In the genomic region with DNA sequence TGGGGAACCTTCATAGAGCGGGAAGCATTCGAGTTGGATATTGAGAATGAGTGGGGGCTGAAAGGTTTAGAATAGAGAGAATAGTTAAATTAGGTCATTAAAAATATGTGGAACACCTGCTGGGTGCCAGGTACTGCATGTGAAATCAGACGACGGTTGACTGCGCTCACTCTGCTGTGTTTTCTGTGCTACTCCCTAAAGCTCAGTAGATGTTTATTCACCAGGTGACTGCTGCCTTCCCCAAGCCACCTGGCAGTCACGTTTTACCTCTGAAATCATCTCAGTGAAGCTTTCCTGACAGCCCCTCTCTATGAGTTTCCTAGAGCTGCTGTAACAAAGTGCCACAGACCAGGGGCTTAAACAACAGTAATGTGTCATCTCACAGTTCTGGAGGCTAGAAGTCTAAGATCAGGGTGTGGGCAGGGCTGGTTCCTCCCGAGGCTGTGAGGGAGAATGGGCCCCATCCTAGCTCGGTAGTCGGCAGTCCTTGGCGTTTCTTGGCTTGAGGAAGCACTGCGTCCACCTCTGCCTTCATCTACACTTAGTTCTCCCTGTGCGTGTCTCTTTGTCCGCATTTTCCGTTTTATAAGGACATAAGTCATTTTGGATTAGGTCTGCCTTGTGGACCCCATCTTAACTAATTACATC, we compare ENCODE assay signal across 10 cellular contexts. TPM values are rescaled to one million over a fixed set of nuclear protein-coding genes. Genes with fewer than 3 reads are reported as not detected.
DNase-seq lines count a peak whose midpoint lies in the region; ATAC-seq and TF ChIP-seq lines count a peak whose summit lies in the region.
"Had no signal": no experiment of that assay in that cellular context is flagged by ENCODE, and none has a peak within 500 bp of the region (broad histone marks: within the 10 kb centered on the region; RNA-seq: fewer than 3 reads in every experiment).

No MANE protein-coding gene starts in this region.

- H3K27ac Mint-ChIP-seq in chondrocyte (ENCODE audit: unreplicated experiment), result peak overlapping the region; percentile 76
- no peak overlapping the region for H3K27ac Mint-ChIP-seq in stimulated activated naive B cell treated with anti-CD40 and anti-IgM and Interleukin-4, amounts not matched to agents 10 μg/mL and 1 μg/mL and 100 μg/mL, for 72 hours

- H3K36me3 Mint-ChIP-seq in chondrocyte (ENCODE audit: low read depth), result no peaks in the 10 kb centered on the region
- H3K36me3 Mint-ChIP-seq in stimulated activated naive B cell treated with anti-CD40 and anti-IgM and Interleukin-4, amounts not matched to agents 10 μg/mL and 1 μg/mL and 100 μg/mL, for 72 hours, result peaks cover 6 to 11% of the 10 kb centered on the region in 2 donors

- no peaks in the 10 kb centered on the region for H3K36me3 ChIP-seq in HUES6 (ENCODE audit: control insufficient read depth, insufficient read depth, low read length)
- no peaks in the 10 kb centered on the region for H3K36me3 ChIP-seq in lung (ENCODE audit: control insufficient read depth in 2 of 2, insufficient read depth in 2 of 2, low read length in 2 of 2)
- H3K36me3 ChIP-seq in subcutaneous abdominal adipose tissue (ENCODE audit: control insufficient read depth in 5 of 5, insufficient read depth in 5 of 5, low read length in 5 of 5), result no peaks in the 10 kb centered on the region

- H3K27ac ChIP-seq in HUES6 (ENCODE audit: low read depth, low read length), result 0 out of 2 replicates have a peak overlapping the region, but pooled peaks have one; percentile 64
- peak overlapping the region; percentile 70 to 81 for H3K27ac ChIP-seq in lung (ENCODE audit: low read depth in 1 of 2, low read length in 1 of 2)
- peak overlapping the region; percentile 48 for H3K27ac ChIP-seq in subcutaneous abdominal adipose tissue (ENCODE audit: low read depth, low read length)

- peaks cover 74% of the 10 kb centered on the region for H3K4me1 Mint-ChIP-seq in chondrocyte (ENCODE audit: low read depth)
- H3K4me1 Mint-ChIP-seq in stimulated activated naive B cell treated with anti-CD40 and anti-IgM and Interleukin-4, amounts not matched to agents 10 μg/mL and 1 μg/mL and 100 μg/mL, for 72 hours, result peaks cover 42 to 65% of the 10 kb centered on the region in 2 donors

- no peaks in the 10 kb centered on the region for H3K27me3 Mint-ChIP-seq in chondrocyte (ENCODE audit: low read depth)
- H3K27me3 Mint-ChIP-seq in stimulated activated naive B cell treated with anti-CD40 and anti-IgM and Interleukin-4, amounts not matched to agents 10 μg/mL and 1 μg/mL and 100 μg/mL, for 72 hours, result no peaks in the 10 kb centered on the region

- 74 to 75% methylated on average over 14 of the region's 14 CpGs for WGBS in lung, 2 donors

- ATAC-seq in lung (ENCODE audit: insufficient read depth, low FRiP score) (no peak), HG02840 (IDR thresholded peaks at IDR 0.05; ENCODE audit: low FRiP score, unreplicated experiment) (no peak), GM21528 (IDR thresholded peaks at IDR 0.05; ENCODE audit: low FRiP score, unreplicated experiment) (no peak)
- no peak for ATAC-seq in stimulated activated naive B cell treated with anti-CD40 and anti-IgM and Interleukin-4, amounts not matched to agents 10 μg/mL and 1 μg/mL and 100 μg/mL, for 72 hours (replicated peaks)

- no peaks in the 10 kb centered on the region for H3K9me3 ChIP-seq in HUES6 (ENCODE audit: control insufficient read depth, insufficient read depth, low read depth, low read length)
- no peaks in the 10 kb centered on the region for H3K9me3 ChIP-seq in lung (ENCODE audit: control insufficient read depth in 2 of 2, insufficient read depth in 1 of 2, low read length in 1 of 2)
- no peaks in the 10 kb centered on the region for H3K9me3 ChIP-seq in subcutaneous abdominal adipose tissue (ENCODE audit: control insufficient read depth in 5 of 5, low read length in 5 of 5)

- peaks cover 52% of the 10 kb centered on the region for H3K4me1 ChIP-seq in HUES6 (ENCODE audit: control insufficient read depth, insufficient read depth, low read length)
- peaks cover 26 to 61% of the 10 kb centered on the region in 2 donors for H3K4me1 ChIP-seq in lung (ENCODE audit: control insufficient read depth in 2 of 2, insufficient read depth in 2 of 2, low read length in 2 of 2)
- H3K4me1 ChIP-seq in subcutaneous abdominal adipose tissue (ENCODE audit: control insufficient read depth in 5 of 5, insufficient read depth in 5 of 5, low read length in 5 of 5), result peaks cover 10 to 67% (median 52%) of the 10 kb centered on the region in 5 donors

- H3K9me3 Mint-ChIP-seq in chondrocyte (ENCODE audit: low read depth), result no peaks in the 10 kb centered on the region
- H3K9me3 Mint-ChIP-seq in stimulated activated naive B cell treated with anti-CD40 and anti-IgM and Interleukin-4, amounts not matched to agents 10 μg/mL and 1 μg/mL and 100 μg/mL, for 72 hours, result no peaks in the 10 kb centered on the region

- H3K4me3 ChIP-seq in HUES6 (ENCODE audit: low read depth, low read length) (no peak overlapping the region; the same call in 1 of the 2 replicates), lung (no peak overlapping the region), subcutaneous abdominal adipose tissue (ENCODE audit: low read depth in 1 of 5, low read length in 5 of 5) (peak overlapping the region in 3 of 5 donors; percentile 45 to 55 (median 53))

- no peaks in the 10 kb centered on the region for H3K27me3 ChIP-seq in HUES6 (ENCODE audit: control insufficient read depth, insufficient read depth, low read length)
- no peaks in the 10 kb centered on the region for H3K27me3 ChIP-seq in lung (ENCODE audit: control insufficient read depth, insufficient read depth)
- no peaks in the 10 kb centered on the region for H3K27me3 ChIP-seq in subcutaneous abdominal adipose tissue (ENCODE audit: control insufficient read depth in 5 of 5, insufficient read depth in 4 of 5, low read length in 5 of 5)

- TF ChIP-seq CTCF in chondrocyte (IDR thresholded peaks at IDR 0.05) (no peak), lung (IDR thresholded peaks at IDR 0.05; ENCODE audit: control extremely low read depth, extremely low read depth) (no peak)

- H3K9ac ChIP-seq in HUES6 (ENCODE audit: low read length) (peak overlapping the region; percentile 58), subcutaneous abdominal adipose tissue (ENCODE audit: low read length in 5 of 5) (peak overlapping the region in 2 of 5 donors; percentile 9 to 63)

- DNase-seq in chondrocyte (ENCODE audit: low spot score) (no peak), lung (ENCODE audit: low spot score) (no peak)
- DNase-seq in stimulated activated naive B cell treated with anti-CD40 and anti-IgM and Interleukin-4, amounts not matched to agents 10 μg/mL and 1 μg/mL and 100 μg/mL, for 72 hours, result no peak
- DNase-seq: activated CD4-positive, alpha-beta T cell treated with anti-CD3 and anti-CD28 coated beads for 1 hour; EL; NCI-H2081 treated with DMSO at 0.1 percent for 48 hours had no signal

- no peak overlapping the region for H3K4me3 Mint-ChIP-seq in chondrocyte (ENCODE audit: unreplicated experiment)
- no peak overlapping the region for H3K4me3 Mint-ChIP-seq in stimulated activated naive B cell treated with anti-CD40 and anti-IgM and Interleukin-4, amounts not matched to agents 10 μg/mL and 1 μg/mL and 100 μg/mL, for 72 hours

RNA-seq across cellular contexts. Expression of a gene that starts 25.3 kb away (rescaled TPM):
- total RNA-seq in chondrocyte, result 240 to 269 TPM (median 256 TPM) in 3 replicates
- 100 to 1,000 TPM; 300 to 400 TPM for total RNA-seq in lung
- polyA plus RNA-seq in lung, result 100 to 1,000 TPM; 127 to 237 TPM

Comparison
In these comparisons a context has a peak if more than half of its experiments do, and no peak if none do; other contexts are left out.
1. H3K4me3 ChIP-seq: peak in subcutaneous abdominal adipose tissue (3 of 5); none in HUES6 (single experiment) and lung (single experiment).
2. Peak in every context shown above with its lines, with median percentiles within 50 percentile points of each other: H3K27ac ChIP-seq.